Comparison of ENCODE assay signal across 8 cellular contexts in genomic region chr6:132734694-132735236, GRCh38. TPM values are rescaled to one million over a fixed set of nuclear protein-coding genes. Genes with fewer than 3 reads are reported as not detected.
A peak's percentile ranks its signal among the peaks of the same experiment; 100 is the strongest.
DNase-seq lines count a peak whose midpoint lies in the region; ATAC-seq and TF ChIP-seq lines count a peak whose summit lies in the region.
"Had no signal": no experiment of that assay in that cellular context is flagged by ENCODE, and none has a peak within 500 bp of the region (broad histone marks: within the 10 kb centered on the region; RNA-seq: fewer than 3 reads in every experiment).

No MANE protein-coding gene starts in this region.

- DNase-seq in HCT116 (ENCODE audit: low read depth, low spot score) (peak; percentile 28), NOMO-1 treated with dmso at 0.1 percent for 144 hours (lab: John Stamatoyannopoulos, UW; ENCODE audit: unreplicated experiment) (peak; percentile 50), esophagus squamous epithelium (lab: John Stamatoyannopoulos, UW) (no peak), retinal pigment epithelial cell (ENCODE audit: low read depth) (peak; percentile 45)
- DNase-seq in stimulated activated CD4-positive, alpha-beta T cell treated with anti-CD3 and anti-CD28 coated beads, Interleukin-2, amount 100 ng/mL, for 48 hours, result no peak
- DNase-seq: activated CD4-positive, alpha-beta memory T cell treated with anti-CD3 and anti-CD28 coated beads for 36 hours had no signal

- H3K4me2 ChIP-seq in HCT116 (ENCODE audit: low read length), result no peak overlapping the region

- no peaks in the 10 kb centered on the region for H3K4me1 ChIP-seq in HCT116 (ENCODE audit: control insufficient read depth in 1 of 2, insufficient read depth in 2 of 2, low read length in 2 of 2)
- H3K4me1 ChIP-seq in esophagus squamous epithelium, result peaks cover 6 to 39% (median 16%) of the 10 kb centered on the region in 3 donors

- peak; percentile 79 for ATAC-seq in HCT116
- no peak for ATAC-seq in HG03139 (IDR thresholded peaks at IDR 0.05; ENCODE audit: unreplicated experiment)
- ATAC-seq in GM18909 (IDR thresholded peaks at IDR 0.05; ENCODE audit: poor library complexity, unreplicated experiment), result no peak

- 10 to 17% methylated on average over 3 of the region's 3 CpGs for WGBS in esophagus squamous epithelium, 2 donors

- H3K9me3 ChIP-seq in HCT116 (ENCODE audit: control insufficient read depth in 1 of 2, insufficient read depth in 1 of 2, low read depth in 1 of 2, low read length in 2 of 2) (no peaks in the 10 kb centered on the region), esophagus squamous epithelium (no peaks in the 10 kb centered on the region)

- H3K27me3 ChIP-seq in HCT116 (ENCODE audit: insufficient read depth, low read length) (no peaks in the 10 kb centered on the region), esophagus squamous epithelium (no peaks in the 10 kb centered on the region)

- intact Hi-C loops in HCT116 (cut with micrococcal nuclease), result no loop called here
- intact Hi-C loops in esophagus squamous epithelium (cut with DNase I), result no loop called here

- H3K4me3 ChIP-seq in HCT116 (replicated peaks in 1 of 2; ENCODE audit: low read depth in 1 of 2, low read length in 2 of 2), result no peak overlapping the region
- H3K4me3 ChIP-seq in esophagus squamous epithelium, result no peak overlapping the region
- H3K4me3 ChIP-seq in retinal pigment epithelial cell (ENCODE audit: low read length), result no peak overlapping the region

- no peaks in the 10 kb centered on the region for H3K9me2 ChIP-seq in HCT116 (ENCODE audit: insufficient read depth)

- H2AFZ ChIP-seq in HCT116 (ENCODE audit: low read depth, low read length, poor library complexity, severe bottlenecking), result no peak overlapping the region

- TF ChIP-seq RAD21 in HCT116 (IDR thresholded peaks at IDR 0.05; ENCODE audit: low read depth), result peak; percentile 43

- POLR2A ChIA-PET in HCT116 (lab: Charles Lee), result no interaction called here

- TF ChIP-seq CTCF in HCT116 (IDR thresholded peaks at IDR 0.05 in 2 of 3, conservative IDR thresholded peaks at IDR 0.05 in 1 of 3; ENCODE audit: borderline replicate concordance in 1 of 3, insufficient read depth in 1 of 3, low read depth in 2 of 3, low read length in 2 of 3), result peak; percentile 7 to 57 (median 44); a peak in 4 of 6 replicates
- TF ChIP-seq CTCF in esophagus squamous epithelium (IDR thresholded peaks at IDR 0.05), result no peak
- peak; percentile 50 for TF ChIP-seq CTCF in retinal pigment epithelial cell (conservative IDR thresholded peaks at IDR 0.05; ENCODE audit: low read depth, low read length)

- H3K36me3 ChIP-seq in HCT116 (ENCODE audit: control insufficient read depth in 1 of 2, insufficient read depth in 2 of 2, low read length in 2 of 2) (no peaks in the 10 kb centered on the region), esophagus squamous epithelium (no peaks in the 10 kb centered on the region)

- H3K27ac ChIP-seq in HCT116 (ENCODE audit: low read depth, low read length) (no peak overlapping the region), esophagus squamous epithelium (peak overlapping the region in 3 of 4 donors; percentile 17 to 47 (median 39))

- RAD21 ChIA-PET in HCT116 (lab: Charles Lee; ENCODE audit: low non-redundant PET in 1 of 2, low total read pairs in 2 of 2, uncharacterized antibody in 2 of 2, unreplicated experiment in 2 of 2), result no interaction called here

- TF ChIP-seq POLR2A in HCT116 (IDR thresholded peaks at IDR 0.05; ENCODE audit: borderline replicate concordance, extremely low read depth, insufficient read depth, insufficient read length) (no peak), esophagus squamous epithelium (IDR thresholded peaks at IDR 0.05) (no peak)

- CTCF ChIA-PET in HCT116 (lab: Charles Lee), result interaction anchor here (1.3 to 1.7 kb wide), 2 partner anchors 11 to 19 kb away, joined by 5 to 6 read pairs; no protein-coding TSS in a partner anchor

- no peaks in the 10 kb centered on the region for H4K20me1 ChIP-seq in HCT116 (ENCODE audit: insufficient read depth)

- H3K9ac ChIP-seq in HCT116 (ENCODE audit: low read length), result no peak overlapping the region

- H3K79me2 ChIP-seq in HCT116 (ENCODE audit: insufficient read depth, low read length), result no peaks in the 10 kb centered on the region

- BruUV-seq in HCT116 (replicated peaks; lab: Mats Ljungman, UMichigan), result no TSS peak

TF ChIP-seq in HCT116, 20 proteins besides CTCF, POLR2A, EP300 and RAD21:
- TF ChIP-seq, protein P1, sequence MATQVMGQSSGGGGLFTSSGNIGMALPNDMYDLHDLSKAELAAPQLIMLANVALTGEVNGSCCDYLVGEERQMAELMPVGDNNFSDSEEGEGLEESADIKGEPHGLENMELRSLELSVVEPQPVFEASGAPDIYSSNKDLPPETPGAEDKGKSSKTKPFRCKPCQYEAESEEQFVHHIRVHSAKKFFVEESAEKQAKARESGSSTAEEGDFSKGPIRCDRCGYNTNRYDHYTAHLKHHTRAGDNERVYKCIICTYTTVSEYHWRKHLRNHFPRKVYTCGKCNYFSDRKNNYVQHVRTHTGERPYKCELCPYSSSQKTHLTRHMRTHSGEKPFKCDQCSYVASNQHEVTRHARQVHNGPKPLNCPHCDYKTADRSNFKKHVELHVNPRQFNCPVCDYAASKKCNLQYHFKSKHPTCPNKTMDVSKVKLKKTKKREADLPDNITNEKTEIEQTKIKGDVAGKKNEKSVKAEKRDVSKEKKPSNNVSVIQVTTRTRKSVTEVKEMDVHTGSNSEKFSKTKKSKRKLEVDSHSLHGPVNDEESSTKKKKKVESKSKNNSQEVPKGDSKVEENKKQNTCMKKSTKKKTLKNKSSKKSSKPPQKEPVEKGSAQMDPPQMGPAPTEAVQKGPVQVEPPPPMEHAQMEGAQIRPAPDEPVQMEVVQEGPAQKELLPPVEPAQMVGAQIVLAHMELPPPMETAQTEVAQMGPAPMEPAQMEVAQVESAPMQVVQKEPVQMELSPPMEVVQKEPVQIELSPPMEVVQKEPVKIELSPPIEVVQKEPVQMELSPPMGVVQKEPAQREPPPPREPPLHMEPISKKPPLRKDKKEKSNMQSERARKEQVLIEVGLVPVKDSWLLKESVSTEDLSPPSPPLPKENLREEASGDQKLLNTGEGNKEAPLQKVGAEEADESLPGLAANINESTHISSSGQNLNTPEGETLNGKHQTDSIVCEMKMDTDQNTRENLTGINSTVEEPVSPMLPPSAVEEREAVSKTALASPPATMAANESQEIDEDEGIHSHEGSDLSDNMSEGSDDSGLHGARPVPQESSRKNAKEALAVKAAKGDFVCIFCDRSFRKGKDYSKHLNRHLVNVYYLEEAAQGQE (IDR thresholded peaks at IDR 0.05; ENCODE audit: low read depth), result no peak

RNA-seq across cellular contexts. Expression of gene VNN1, which starts 20.9 kb away (rescaled TPM):
- total RNA-seq in HCT116 (2021; ENCODE audit: unreplicated experiment) (not detected), esophagus squamous epithelium (1 to 10 TPM; 1.1 to 5.4 (median 2.1) TPM)
- polyA plus RNA-seq in HCT116 (2012), result 0.01 TPM in 1 of 2 replicates, not detected in the other
- total RNA-seq: activated CD4-positive, alpha-beta memory T cell treated with anti-CD3 and anti-CD28 coated beads for 36 hours had no signal

RNA-seq across cellular contexts. Expression of gene VNN2, which starts 22.9 kb away (rescaled TPM):
- total RNA-seq in HCT116 (2021; ENCODE audit: unreplicated experiment), result 0.37 TPM
- not detected in 2 replicates for polyA plus RNA-seq in HCT116 (2012)
- total RNA-seq in esophagus squamous epithelium, result 10 to 100 TPM in 1 of 4 donors, 1 to 10 TPM in 2, under 1 TPM in 1; 0.95 to 12.6 (median 3.2) TPM

Comparison
In these comparisons a context has a peak if more than half of its experiments do, and no peak if none do; other contexts are left out.
1. DNase-seq: peak in HCT116 (single experiment), NOMO-1 treated with dmso at 0.1 percent for 144 hours (single experiment) and retinal pigment epithelial cell (single experiment); none in esophagus squamous epithelium (single experiment) and stimulated activated CD4-positive, alpha-beta T cell treated with anti-CD3 and anti-CD28 coated beads, Interleukin-2, amount 100 ng/mL, for 48 hours (0 of 2).
2. CTCF ChIP-seq: peak in HCT116 (3 of 3) and retinal pigment epithelial cell (single experiment); none in esophagus squamous epithelium (0 of 6).